Comparison of ENCODE assay signal across 29 cellular contexts in genomic region chr1:87269921-87270320, GRCh38.
"Had no signal": no experiment of that assay in that cellular context is flagged by ENCODE, and none has a peak within 500 bp of the region (broad histone marks: within the 10 kb centered on the region; RNA-seq: fewer than 3 reads in every experiment).

No MANE protein-coding gene starts in this region.

- H3K27ac Mint-ChIP-seq: dendritic cell treated with granulocyte-macrophage colony-stimulating factor and Interleukin-4, amounts not matched to agents 40 ng/mL and 50 ng/mL, for 4 days; effector memory CD8-positive, alpha-beta T cell; endodermal cell had no signal

- H3K27ac ChIP-seq: colonic mucosa, coronary artery, dorsolateral prefrontal cortex, epithelial cell of prostate, esophagus muscularis mucosa, esophagus squamous epithelium, foreskin keratinocyte, gastrocnemius medialis, gastroesophageal sphincter, heart left ventricle, heart right ventricle had no signal

- H3K27me3 Mint-ChIP-seq: dendritic cell treated with granulocyte-macrophage colony-stimulating factor and Interleukin-4, amounts not matched to agents 40 ng/mL and 50 ng/mL, for 4 days had no signal

- H3K27me3 ChIP-seq: colonic mucosa, dorsolateral prefrontal cortex, esophagus muscularis mucosa, foreskin keratinocyte, gastrocnemius medialis, gastroesophageal sphincter, heart left ventricle, heart right ventricle had no signal

- H3K9me3 ChIP-seq: colonic mucosa, esophagus muscularis mucosa, esophagus squamous epithelium, gastrocnemius medialis, gastroesophageal sphincter, heart left ventricle, heart right ventricle had no signal

- H3K9me3 Mint-ChIP-seq: dendritic cell treated with granulocyte-macrophage colony-stimulating factor and Interleukin-4, amounts not matched to agents 40 ng/mL and 50 ng/mL, for 4 days; effector memory CD8-positive, alpha-beta T cell; endodermal cell had no signal

- H3K4me3 ChIP-seq: colonic mucosa, coronary artery, dorsolateral prefrontal cortex, esophagus muscularis mucosa, esophagus squamous epithelium, gastrocnemius medialis, gastroesophageal sphincter, heart left ventricle, heart right ventricle had no signal

- H3K4me1 ChIP-seq: colonic mucosa, esophagus muscularis mucosa, esophagus squamous epithelium, foreskin keratinocyte, gastrocnemius medialis, gastroesophageal sphincter, heart left ventricle, heart right ventricle had no signal

- FAIRE-seq: colon, endometrium, endothelial cell of umbilical vein, frontal cortex had no signal

- DNase-seq: colonic mucosa; cortex of kidney; dermis blood vessel endothelial cell; dorsolateral prefrontal cortex; effector CD4-positive, alpha-beta T cell; effector CD8-positive, alpha-beta T cell; effector memory CD4-positive, alpha-beta T cell; effector memory CD8-positive, alpha-beta T cell; endodermal cell; erythroblast; esophagus squamous epithelium; foreskin fibroblast; foreskin keratinocyte; foreskin melanocyte; gastrocnemius medialis; glutamatergic neuron; head of caudate nucleus; heart left ventricle; heart right ventricle had no signal

- H3K4me3 Mint-ChIP-seq: dendritic cell treated with granulocyte-macrophage colony-stimulating factor and Interleukin-4, amounts not matched to agents 40 ng/mL and 50 ng/mL, for 4 days; effector memory CD8-positive, alpha-beta T cell; endodermal cell had no signal

- H3K36me3 ChIP-seq: colonic mucosa, esophagus muscularis mucosa, esophagus squamous epithelium, gastrocnemius medialis, gastroesophageal sphincter, heart left ventricle, heart right ventricle had no signal

- ATAC-seq: effector memory CD8-positive, alpha-beta T cell; esophagus mucosa; foreskin keratinocyte; gastrocnemius medialis; gastroesophageal sphincter; heart left ventricle; heart right ventricle had no signal
